ENCODE assay signal across 11 cellular contexts in the genomic region with DNA sequence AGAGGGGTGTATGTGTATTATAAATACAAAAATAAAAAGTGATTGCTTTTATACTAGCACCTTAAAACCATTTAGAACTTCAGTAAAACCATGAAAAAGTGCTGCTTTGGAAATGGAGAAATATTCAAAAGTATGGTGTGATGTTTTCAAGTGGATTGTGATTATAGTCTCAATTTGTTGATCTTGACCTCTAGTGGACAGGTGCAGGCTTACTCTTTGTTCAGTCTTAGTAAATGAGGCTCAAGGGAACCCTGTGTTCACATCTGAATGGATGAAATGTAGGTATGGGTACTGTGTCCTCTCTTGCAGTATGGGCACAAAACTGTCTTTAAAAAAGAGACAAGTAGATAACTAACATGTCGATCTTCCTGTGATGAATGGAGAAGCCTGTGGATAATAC.
DNase-seq lines count a peak whose midpoint lies in the region; ATAC-seq, FAIRE-seq and TF ChIP-seq lines count a peak whose summit lies in the region.
"Had no signal": no experiment of that assay in that cellular context is flagged by ENCODE, and none has a peak within 500 bp of the region (broad histone marks: within the 10 kb centered on the region; RNA-seq: fewer than 3 reads in every experiment).

No MANE protein-coding gene starts in this region.

- TF ChIP-seq CTCF in GM12865 (IDR thresholded peaks at IDR 0.05; ENCODE audit: insufficient read depth, low read depth, low read length, missing control alignments), result peak; percentile 2
- peak; percentile 28 for TF ChIP-seq CTCF in cardiac fibroblast (IDR thresholded peaks at IDR 0.05; ENCODE audit: low read depth, low read length)
- peak; percentile 24 for TF ChIP-seq CTCF in parathyroid adenoma (IDR thresholded peaks at IDR 0.05)

- H3K4me3 ChIP-seq in GM12865 (ENCODE audit: low read depth, low read length) (no peak overlapping the region), cardiac fibroblast (replicated peaks in 1 of 2; ENCODE audit: low read depth in 2 of 2, low read length in 2 of 2) (no peak overlapping the region), parathyroid adenoma (ENCODE audit: low read depth, low read length) (no peak overlapping the region)

- no peak overlapping the region for H3K27ac ChIP-seq in parathyroid adenoma

- no peak overlapping the region for H3K4me2 ChIP-seq in parathyroid adenoma (ENCODE audit: low read length)

- DNase-seq in GM12865 (ENCODE audit: low read depth) (no peak), NCI-H2196 treated with DMSO at 0.1 percent for 48 hours (lab: John Stamatoyannopoulos, UW; ENCODE audit: unreplicated experiment) (peak; percentile 14), cardiac fibroblast (ENCODE audit: low read depth in 2 of 2) (no peak), activated T-cell treated with anti-CD3 and anti-CD28 coated beads for 4 hours (no peak), H54 (ENCODE audit: insufficient read length, low spot score) (no peak)
- no peak for DNase-seq in activated T-cell treated with anti-CD3 and anti-CD28 coated beads, Interleukin-2, amount 50 U/mL, for 48 hours
- DNase-seq: NCI-H526 treated with DMSO at 0.1 percent for 48 hours had no signal

- peaks cover 8% of the 10 kb centered on the region for H3K4me1 ChIP-seq in parathyroid adenoma

- TF ChIP-seq POLR2A in H54 (IDR thresholded peaks at IDR 0.05; ENCODE audit: low read depth, low read length), result no peak

- H3K9me3 ChIP-seq in parathyroid adenoma (ENCODE audit: control insufficient read depth, low read length), result no peaks in the 10 kb centered on the region

- no peak for ATAC-seq in HG02678 (IDR thresholded peaks at IDR 0.05; ENCODE audit: unreplicated experiment)
- ATAC-seq: esophagus mucosa, sciatic nerve had no signal

- no peaks in the 10 kb centered on the region for H3K27me3 ChIP-seq in parathyroid adenoma (ENCODE audit: control insufficient read depth, insufficient read depth, low read length)

- no peak overlapping the region for H2AFZ ChIP-seq in parathyroid adenoma

- H3K9ac ChIP-seq in parathyroid adenoma, result no peak overlapping the region

- FAIRE-seq in H54 (lab: Jason Lieb, UNC), result no peak

- H3K36me3 ChIP-seq in parathyroid adenoma (ENCODE audit: control insufficient read depth, insufficient read depth, low read length), result no peaks in the 10 kb centered on the region

- no peaks in the 10 kb centered on the region for H3K79me2 ChIP-seq in parathyroid adenoma
